In genomic region chr5:77842247-77842646, GRCh38 we compare ENCODE assay signal across 18 cellular contexts.
DNase-seq lines count a peak whose midpoint lies in the region; TF ChIP-seq lines count a peak whose summit lies in the region.
"Had no signal": no experiment of that assay in that cellular context is flagged by ENCODE, and none has a peak within 500 bp of the region (broad histone marks: within the 10 kb centered on the region; RNA-seq: fewer than 3 reads in every experiment).

No MANE protein-coding gene starts in this region.

- H3K36me3 Mint-ChIP-seq in type B pancreatic cell: no peaks in the 10 kb centered on the region
- H3K36me3 Mint-ChIP-seq: CD8-positive, alpha-beta memory T cell had no signal

- no peaks in the 10 kb centered on the region for H3K79me2 ChIP-seq in GM23248 (ENCODE audit: insufficient read depth)

- H3K4me3 Mint-ChIP-seq in type B pancreatic cell: no peak overlapping the region
- H3K4me3 Mint-ChIP-seq: CD8-positive, alpha-beta memory T cell had no signal

- no peak overlapping the region for H3K9ac ChIP-seq in GM23248

- H3K4me2 ChIP-seq in GM23248 (ENCODE audit: unreplicated experiment): no peak overlapping the region

- in situ Hi-C loops in GM23248 (cut with MboI) (no loop called here), G401 (cut with HindIII; ENCODE audit: low sequenced_read_pairs) (no loop called here)

- H3K9me2 ChIP-seq in GM23248 (ENCODE audit: insufficient read depth): no peaks in the 10 kb centered on the region

- H3K36me3 ChIP-seq in GM23248 (ENCODE audit: low read depth): no peaks in the 10 kb centered on the region
- H3K36me3 ChIP-seq: BE2C had no signal

- no peak for TF ChIP-seq CTCF in type B pancreatic cell (conservative IDR thresholded peaks at IDR 0.05)

- peaks cover 94% of the 10 kb centered on the region for H3K27me3 Mint-ChIP-seq in type B pancreatic cell

- H3K9me3 ChIP-seq in GM23248 (ENCODE audit: low read depth): no peaks in the 10 kb centered on the region
- H3K9me3 ChIP-seq: BE2C had no signal

- 72 to 88% methylated on average over 2 of the region's 2 CpGs for WGBS in GM23248 (ENCODE audit: low coverage in 1 of 2, low lambda C conversion rate in 2 of 2, missing lambda C conversion rate in 2 of 2), 2 experiments

- no peaks in the 10 kb centered on the region for H3K27me3 ChIP-seq in GM23248 (replicated peaks; ENCODE audit: insufficient read depth)
- H3K27me3 ChIP-seq: BE2C had no signal

- H3K9me3 Mint-ChIP-seq in type B pancreatic cell: no peaks in the 10 kb centered on the region
- H3K9me3 Mint-ChIP-seq: CD8-positive, alpha-beta memory T cell had no signal

- H3K4me3 ChIP-seq in GM23248: no peak overlapping the region

- H4K20me1 ChIP-seq in GM23248 (ENCODE audit: insufficient read depth): no peaks in the 10 kb centered on the region

- peaks cover 7% of the 10 kb centered on the region for H3K4me1 Mint-ChIP-seq in type B pancreatic cell (ENCODE audit: unreplicated experiment)

- no peaks in the 10 kb centered on the region for H3F3A ChIP-seq in GM23248 (ENCODE audit: insufficient read depth)

- DNase-seq in GM23248: peak; percentile 53
- DNase-seq in RPMI7951 (ENCODE audit: low read depth): peak; percentile 36
- DNase-seq in dedifferentiated amniotic fluid mesenchymal stem cell (ENCODE audit: extremely low spot score): peak; percentile 52
- DNase-seq in amygdala (lab: John Stamatoyannopoulos, UW): no peak
- no peak for DNase-seq in G401 (ENCODE audit: low spot score)
- DNase-seq in KG1 (lab: John Stamatoyannopoulos, UW): no peak
- no peak for DNase-seq in type B pancreatic cell (ENCODE audit: extremely low spot score, unreplicated experiment)
- DNase-seq: BE2C; CD8-positive, alpha-beta memory T cell; DMS 273 treated with DMSO at 0.1 percent for 48 hours; DMS79; MM.1S; NCI-H2029; NCI-H446 treated with DMSO at 0.1 percent for 48 hours; NCI-H526; SHP77 treated with DMSO at 0.1 percent for 48 hours had no signal

- no peak overlapping the region for H2AFZ ChIP-seq in GM23248

- peaks cover 8% of the 10 kb centered on the region; the same call in 1 of the 2 replicates for H3K4me1 ChIP-seq in GM23248 (ENCODE audit: insufficient read depth)
- H3K4me1 ChIP-seq: BE2C had no signal

- peak overlapping the region; percentile 10; the same call in 1 of the 2 replicates for H3K27ac ChIP-seq in GM23248
- H3K27ac ChIP-seq: HL-60 had no signal

- H3K27ac Mint-ChIP-seq in type B pancreatic cell: no peak overlapping the region
- H3K27ac Mint-ChIP-seq: CD14-positive monocyte; CD8-positive, alpha-beta memory T cell had no signal

Comparison
In these comparisons a context has a peak if more than half of its experiments do, and no peak if none do; other contexts are left out.
1. DNase-seq: peak in GM23248 (single experiment), RPMI7951 (single experiment) and dedifferentiated amniotic fluid mesenchymal stem cell (single experiment); none in amygdala (0 of 56), G401 (single experiment), KG1 (single experiment) and type B pancreatic cell (single experiment).